ENCODE assay signal across 8 cellular contexts in the genomic region with DNA sequence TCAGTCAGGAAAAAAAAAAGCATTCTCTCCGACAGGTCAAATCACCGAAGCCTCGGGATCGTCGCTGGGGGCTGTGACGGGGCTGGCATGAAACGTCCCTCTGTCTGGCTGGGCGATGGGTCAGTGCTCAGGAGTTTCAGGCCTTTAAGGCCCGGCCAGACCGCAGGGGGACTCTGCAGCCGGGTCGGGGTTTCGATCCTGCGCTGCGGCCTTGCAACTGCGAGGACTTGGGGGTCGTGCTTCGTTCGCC. TPM values are rescaled to one million over a fixed set of nuclear protein-coding genes. Genes with fewer than 3 reads are reported as not detected.
DNase-seq lines count a peak whose midpoint lies in the region; FAIRE-seq and TF ChIP-seq lines count a peak whose summit lies in the region.

No MANE protein-coding gene starts in this region.

- H3K36me3 ChIP-seq in Caco-2 (ENCODE audit: control insufficient read depth, insufficient read depth, low read length) = no peaks in the 10 kb centered on the region
- no peaks in the 10 kb centered on the region for H3K36me3 ChIP-seq in OCI-LY1 (ENCODE audit: insufficient read depth, low read length)
- H3K36me3 ChIP-seq in endothelial cell of umbilical vein (ENCODE audit: control insufficient read depth in 2 of 2, extremely low read depth in 1 of 2, insufficient read depth in 2 of 2, low read length in 2 of 2) = no peaks in the 10 kb centered on the region
- H3K36me3 ChIP-seq in parathyroid adenoma (ENCODE audit: control insufficient read depth, insufficient read depth, low read length) = no peaks in the 10 kb centered on the region

- no peak for TF ChIP-seq POLR2A in endothelial cell of umbilical vein (IDR thresholded peaks at IDR 0.05; ENCODE audit: low read depth, low read length)

- no peaks in the 10 kb centered on the region for H3K36me3 Mint-ChIP-seq in Caco-2 (ENCODE audit: insufficient read depth, unreplicated experiment)

- H3K79me2 ChIP-seq in OCI-LY1 (ENCODE audit: insufficient read depth, low read length) = no peaks in the 10 kb centered on the region
- H3K79me2 ChIP-seq in endothelial cell of umbilical vein (ENCODE audit: control insufficient read depth, insufficient read depth, low read length) = no peaks in the 10 kb centered on the region
- H3K79me2 ChIP-seq in parathyroid adenoma = no peaks in the 10 kb centered on the region

- no peak for FAIRE-seq in endothelial cell of umbilical vein (lab: Jason Lieb, UNC)

- H3K9me3 ChIP-seq in Caco-2 = no peaks in the 10 kb centered on the region
- H3K9me3 ChIP-seq in OCI-LY1 (ENCODE audit: low read length) = no peaks in the 10 kb centered on the region
- no peaks in the 10 kb centered on the region for H3K9me3 ChIP-seq in endothelial cell of umbilical vein (replicated peaks; ENCODE audit: control insufficient read depth, insufficient read depth, low read length)
- H3K9me3 ChIP-seq in parathyroid adenoma (ENCODE audit: control insufficient read depth, low read length) = no peaks in the 10 kb centered on the region

- H3K9me2 ChIP-seq in OCI-LY1 (ENCODE audit: low read depth, low read length) = no peaks in the 10 kb centered on the region

- POLR2A ChIA-PET in Caco-2 (lab: Charles Lee) = no interaction called here
- POLR2A ChIA-PET in endothelial cell of umbilical vein (lab: Charles Lee) = no interaction called here

- peak overlapping the region; percentile 71 for H3K27ac Mint-ChIP-seq in Caco-2 (ENCODE audit: unreplicated experiment)

- peaks cover 4% of the 10 kb centered on the region; the same call in 1 of the 2 replicates for H3K4me1 ChIP-seq in Caco-2
- peaks cover 19% of the 10 kb centered on the region for H3K4me1 ChIP-seq in OCI-LY1 (ENCODE audit: insufficient read depth, low read length, severe bottlenecking)
- H3K4me1 ChIP-seq in endothelial cell of umbilical vein (ENCODE audit: control insufficient read depth, extremely low read depth, insufficient read depth, low read length) = peaks cover 3% of the 10 kb centered on the region
- H3K4me1 ChIP-seq in parathyroid adenoma = no peaks in the 10 kb centered on the region

- H3K27ac ChIP-seq in OCI-LY1 (ENCODE audit: low read depth, low read length, poor library complexity, severe bottlenecking) = no peak overlapping the region
- H3K27ac ChIP-seq in endothelial cell of umbilical vein (ENCODE audit: insufficient read depth, low read depth, low read length) = no peak overlapping the region
- peak overlapping the region; percentile 32 for H3K27ac ChIP-seq in parathyroid adenoma

- CTCF ChIA-PET in Caco-2 (lab: Charles Lee) = no interaction called here
- CTCF ChIA-PET in endothelial cell of umbilical vein (lab: Charles Lee) = no interaction called here

- H3K27me3 Mint-ChIP-seq in Caco-2 (ENCODE audit: insufficient read depth, unreplicated experiment) = no peaks in the 10 kb centered on the region

- H2AFZ ChIP-seq in OCI-LY1 (ENCODE audit: low read length) (peak overlapping the region; percentile 80; the same call in 1 of the 2 replicates), endothelial cell of umbilical vein (ENCODE audit: low read depth, low read length) (peak overlapping the region; percentile 94), parathyroid adenoma (peak overlapping the region; percentile 84)

- peak overlapping the region; percentile 69 for H3K9ac ChIP-seq in OCI-LY1 (ENCODE audit: low read length)
- peak overlapping the region; percentile 39 for H3K9ac ChIP-seq in endothelial cell of umbilical vein (replicated peaks; ENCODE audit: extremely low read depth, insufficient read depth, low read length)
- H3K9ac ChIP-seq in parathyroid adenoma = no peak overlapping the region

- dilution Hi-C loops in endothelial cell of umbilical vein (cut with MboI; ENCODE audit: extremely low pct_ligation_motif_present, low sequenced_read_pairs) = no loop called here

- no peaks in the 10 kb centered on the region for H3K9me3 Mint-ChIP-seq in Caco-2 (ENCODE audit: unreplicated experiment)

- H3K4me2 ChIP-seq in OCI-LY1 (ENCODE audit: low read length) (peak overlapping the region; percentile 89), endothelial cell of umbilical vein (ENCODE audit: insufficient read depth, low read length) (peak overlapping the region; percentile 64), parathyroid adenoma (ENCODE audit: low read length) (peak overlapping the region; percentile 98)

- H4K20me1 ChIP-seq in OCI-LY1 (ENCODE audit: insufficient read depth, low read length) (no peaks in the 10 kb centered on the region), endothelial cell of umbilical vein (replicated peaks; ENCODE audit: control insufficient read depth, extremely low read depth, insufficient read depth, low read length) (no peaks in the 10 kb centered on the region)

- no peaks in the 10 kb centered on the region for H3K9me1 ChIP-seq in endothelial cell of umbilical vein (replicated peaks; ENCODE audit: control insufficient read depth, extremely low read depth, insufficient read depth, low read length)

- no peaks in the 10 kb centered on the region for H3K27me3 ChIP-seq in Caco-2 (replicated peaks; ENCODE audit: control insufficient read depth, insufficient read depth, low read length)
- H3K27me3 ChIP-seq in OCI-LY1 (ENCODE audit: insufficient read depth, low read length) = no peaks in the 10 kb centered on the region
- no peaks in the 10 kb centered on the region for H3K27me3 ChIP-seq in endothelial cell of umbilical vein (ENCODE audit: control insufficient read depth in 2 of 2, insufficient read depth in 2 of 2, low read length in 2 of 2)
- H3K27me3 ChIP-seq in parathyroid adenoma (ENCODE audit: control insufficient read depth, insufficient read depth, low read length) = no peaks in the 10 kb centered on the region

- TF ChIP-seq CTCF in Caco-2 (IDR thresholded peaks at IDR 0.05; ENCODE audit: insufficient read depth in 1 of 2, low read depth in 1 of 2, low read length in 1 of 2, severe bottlenecking in 1 of 2, unreplicated experiment in 1 of 2) (no peak), OCI-LY1 (IDR thresholded peaks at IDR 0.05; ENCODE audit: low read length) (no peak), endothelial cell of umbilical vein (IDR thresholded peaks at IDR 0.05; ENCODE audit: extremely low read depth in 1 of 2, insufficient read depth in 1 of 2, low read depth in 1 of 2, low read length in 2 of 2) (no peak), parathyroid adenoma (IDR thresholded peaks at IDR 0.05) (no peak)

- H3K4me3 ChIP-seq in Caco-2 (ENCODE audit: low read depth, low read length) (peak overlapping the region; percentile 82), OCI-LY1 (ENCODE audit: low read depth, low read length, poor library complexity, severe bottlenecking) (peak overlapping the region; percentile 65), endothelial cell of umbilical vein (replicated peaks in 1 of 3; ENCODE audit: insufficient read depth in 1 of 3, low read depth in 1 of 3, low read length in 3 of 3) (peak overlapping the region; percentile 1 to 47 (median 41)), parathyroid adenoma (ENCODE audit: low read depth, low read length) (peak overlapping the region; percentile 71)

- peak overlapping the region; percentile 85 for H3K4me3 Mint-ChIP-seq in Caco-2 (ENCODE audit: unreplicated experiment)

- no peaks in the 10 kb centered on the region for H3F3A ChIP-seq in OCI-LY1 (ENCODE audit: insufficient read depth, low read length)

- no TSS peak for BruUV-seq in Caco-2 (replicated peaks; lab: Mats Ljungman, UMichigan)
- no TSS peak for BruUV-seq in endothelial cell of umbilical vein (replicated peaks; lab: Mats Ljungman, UMichigan)

- DNase-seq in Caco-2 = no peak
- DNase-seq in endothelial cell of umbilical vein (ENCODE audit: low read depth, low spot score) = no peak
- DNase-seq in activated CD4-positive, CD25-positive, alpha-beta regulatory T cell (lab: John Stamatoyannopoulos, UW) = no peak
- no peak for DNase-seq in HuH-7 (ENCODE audit: low spot score)
- DNase-seq in RKO (ENCODE audit: low spot score) = no peak
- no peak for DNase-seq in hippocampal formation (lab: John Stamatoyannopoulos, UW)

- H3K4me1 Mint-ChIP-seq in Caco-2 (ENCODE audit: low read depth, unreplicated experiment) = peaks cover 16% of the 10 kb centered on the region

- intact Hi-C loops in Caco-2 (cut with micrococcal nuclease; ENCODE audit: unreplicated experiment) = loop anchor here (5.0 kb wide), 1 partner anchor 49 kb away; no protein-coding TSS in a partner anchor
- intact Hi-C loops in endothelial cell of umbilical vein (cut with micrococcal nuclease) = loop anchor here (5.0 kb wide), 1 partner anchor 139 kb away; a partner anchor contains a TSS

TF ChIP-seq in endothelial cell of umbilical vein, 7 proteins besides CTCF, POLR2A, EP300 and RAD21 (continues in another document):
- TF ChIP-seq FOS (IDR thresholded peaks at IDR 0.05; ENCODE audit: borderline replicate concordance, insufficient read depth, low read length) (no peak), POLR2AphosphoS5 (IDR thresholded peaks at IDR 0.05; ENCODE audit: insufficient read depth, low read depth, low read length) (no peak), GATA2 (IDR thresholded peaks at IDR 0.05; ENCODE audit: insufficient read depth, insufficient read length, low read depth, low read length) (no peak), MYC (IDR thresholded peaks at IDR 0.05; ENCODE audit: low read depth, low read length) (no peak)

RNA-seq across cellular contexts. Expression of a gene that starts 8.2 kb away (rescaled TPM):
- total RNA-seq in Caco-2 (2022) (7.6 and 9.1 TPM in 2 replicates), endothelial cell of umbilical vein (27.0 and 35.5 TPM in 2 replicates)
- 18.2 and 18.3 TPM in 2 replicates for polyA plus RNA-seq in endothelial cell of umbilical vein
- 7.7 and 13.1 TPM in 2 replicates for polyA plus RNA-seq in endothelial cell of umbilical vein (2011; cell fraction: cytosol; rRNA removed)
- 109 and 119 TPM in 2 replicates for polyA plus RNA-seq in endothelial cell of umbilical vein (2011; cell fraction: nucleus; rRNA removed)
- 9.1 and 12.6 TPM in 2 replicates for polyA plus RNA-seq in endothelial cell of umbilical vein (2012)
- 17.1 and 22.0 TPM in 2 replicates for polyA minus RNA-seq in endothelial cell of umbilical vein
- 4.6 TPM for polyA minus RNA-seq in endothelial cell of umbilical vein (2011; cell fraction: cytosol; rRNA and poly(A)+ RNA removed)
- polyA minus RNA-seq in endothelial cell of umbilical vein (2011; cell fraction: nucleus; rRNA and poly(A)+ RNA removed) = 17.1 and 25.7 TPM in 2 replicates

RNA-seq across cellular contexts. Expression of a gene that starts 17.8 kb away (rescaled TPM):
- total RNA-seq in Caco-2 (2022) = 1,622 and 1,638 TPM in 2 replicates
- total RNA-seq in endothelial cell of umbilical vein = 1,319 and 2,019 TPM in 2 replicates
- polyA plus RNA-seq in endothelial cell of umbilical vein = under 0.01 and 206 TPM in 2 replicates
- polyA plus RNA-seq in endothelial cell of umbilical vein (2011; cell fraction: cytosol; rRNA removed) = under 0.01 TPM in 1 of 2 replicates, not detected in the other
- polyA plus RNA-seq in endothelial cell of umbilical vein (2011; cell fraction: nucleus; rRNA removed) = under 0.01 TPM in 2 replicates
- polyA plus RNA-seq in endothelial cell of umbilical vein (2012) = 123 TPM in 1 of 2 replicates, not detected in the other
- 9,566 and 13,963 TPM in 2 replicates for polyA minus RNA-seq in endothelial cell of umbilical vein
- polyA minus RNA-seq in endothelial cell of umbilical vein (2011; cell fraction: cytosol; rRNA and poly(A)+ RNA removed) = 46,668 TPM
- polyA minus RNA-seq in endothelial cell of umbilical vein (2011; cell fraction: nucleus; rRNA and poly(A)+ RNA removed) = 60,677 and 87,675 TPM in 2 replicates
